20 cellular contexts compared by ENCODE assay signal in genomic region chr6:130421567-130421966, GRCh38. TPM values are rescaled to one million over a fixed set of nuclear protein-coding genes. Genes with fewer than 3 reads are reported as not detected.
DNase-seq lines count a peak whose midpoint lies in the region; ATAC-seq lines count a peak whose summit lies in the region.
"Had no signal": no experiment of that assay in that cellular context is flagged by ENCODE, and none has a peak within 500 bp of the region (broad histone marks: within the 10 kb centered on the region; RNA-seq: fewer than 3 reads in every experiment).

No MANE protein-coding gene starts in this region.

- DNase-seq in GM23248 (peak; percentile 72), amniotic epithelial cell (ENCODE audit: low read depth) (peak; percentile 92), fibroblast of the conjunctiva (ENCODE audit: low read depth) (peak; percentile 64), foreskin melanocyte (no peak)
- DNase-seq: activated CD4-positive, CD25-positive, alpha-beta regulatory T cell treated with anti-CD3 and anti-CD28 coated beads, Interleukin-2, amount 50 U/mL, for 72 hours; amygdala; BE2C; GDM1; NCI-H1092; NCI-H2107; occipital lobe; right lobe of liver; stimulated activated CD4-positive, alpha-beta T cell treated with anti-CD3 and anti-CD28 coated beads, Interleukin-2, amount 100 ng/mL, for 48 hours had no signal

- no peaks in the 10 kb centered on the region for H4K20me1 ChIP-seq in GM23248 (ENCODE audit: insufficient read depth)

- H3K4me1 ChIP-seq in GM23248 (ENCODE audit: insufficient read depth) (peaks cover 40% of the 10 kb centered on the region), skeletal muscle satellite cell (ENCODE audit: control insufficient read depth, insufficient read depth, low read length) (peaks cover 41% of the 10 kb centered on the region)
- H3K4me1 ChIP-seq: BE2C, SJSA1 had no signal

- in situ Hi-C loops in GM23248 (cut with MboI): no loop called here

- WGBS in GM23248 (ENCODE audit: low coverage in 1 of 2, low lambda C conversion rate in 2 of 2, missing lambda C conversion rate in 2 of 2), 2 experiments: 24 to 26% methylated on average over 1 of the region's 1 CpG

- no peaks in the 10 kb centered on the region for H3K9me2 ChIP-seq in GM23248 (ENCODE audit: insufficient read depth)

- H3K9me3 ChIP-seq in GM23248 (ENCODE audit: low read depth): no peaks in the 10 kb centered on the region
- H3K9me3 ChIP-seq in skeletal muscle satellite cell (replicated peaks; ENCODE audit: low read length): no peaks in the 10 kb centered on the region
- H3K9me3 ChIP-seq: BE2C, right lobe of liver, SJSA1 had no signal

- H3K27ac ChIP-seq in GM23248: peak overlapping the region; percentile 25
- H3K27ac ChIP-seq: right lobe of liver, SJSA1 had no signal

- H3K79me2 ChIP-seq in GM23248 (ENCODE audit: insufficient read depth): peaks cover 59% of the 10 kb centered on the region

- H3K27me3 ChIP-seq in GM23248 (replicated peaks; ENCODE audit: insufficient read depth): no peaks in the 10 kb centered on the region
- no peaks in the 10 kb centered on the region for H3K27me3 ChIP-seq in skeletal muscle satellite cell (ENCODE audit: control insufficient read depth, insufficient read depth, low read length)
- H3K27me3 ChIP-seq: BE2C, right lobe of liver, SJSA1 had no signal

- ATAC-seq in HG02610 (IDR thresholded peaks at IDR 0.05; ENCODE audit: unreplicated experiment) (no peak), HG02642 (IDR thresholded peaks at IDR 0.05; ENCODE audit: poor library complexity, unreplicated experiment) (no peak)
- ATAC-seq: activated T-helper 17 cell treated with anti-CD3 and anti-CD28 coated beads, Interleukin-2, amount 50 U/mL, for 72 hours; GM23338; K562; right lobe of liver had no signal

- H3K9ac ChIP-seq in GM23248 (no peak overlapping the region), skeletal muscle satellite cell (ENCODE audit: low read depth, low read length) (no peak overlapping the region)

- H2AFZ ChIP-seq in GM23248: no peak overlapping the region; the same call in 1 of the 2 replicates
- H2AFZ ChIP-seq: GM23338 had no signal

- peak overlapping the region; percentile 16 for H3K4me2 ChIP-seq in GM23248 (ENCODE audit: unreplicated experiment)
- peak overlapping the region; percentile 28 for H3K4me2 ChIP-seq in skeletal muscle satellite cell (ENCODE audit: low read length)
- H3K4me2 ChIP-seq: GM23338 had no signal

- H3K4me3 ChIP-seq in GM23248: 0 out of 2 replicates have a peak overlapping the region, but pooled peaks have one; percentile 16
- no peak overlapping the region for H3K4me3 ChIP-seq in skeletal muscle satellite cell (ENCODE audit: low read length)
- H3K4me3 ChIP-seq: GM23338, K562, right lobe of liver, SJSA1 had no signal

- H3F3A ChIP-seq in GM23248 (ENCODE audit: insufficient read depth): peaks cover 42% of the 10 kb centered on the region

- H3K36me3 ChIP-seq in GM23248 (ENCODE audit: low read depth): no peaks in the 10 kb centered on the region
- no peaks in the 10 kb centered on the region for H3K36me3 ChIP-seq in skeletal muscle satellite cell (ENCODE audit: insufficient read depth, low read length)
- H3K36me3 ChIP-seq: BE2C, right lobe of liver, SJSA1 had no signal

RNA-seq across cellular contexts. Expression of gene TMEM200A, which starts 55.8 kb away (rescaled TPM):
- total RNA-seq in GM23248 (2014; rRNA removed; shearing (Covaris generic)): 43.3 and 47.0 TPM in 2 replicates
- polyA plus RNA-seq in GM23248 (2016; fragmentation: Nextera tagmentation; extraction: Ambion mirVana): 44.4 and 44.5 TPM in 2 replicates
- total RNA-seq in skeletal muscle satellite cell (2012; rRNA removed): 1.1 and 2.3 TPM in 2 replicates
- polyA plus RNA-seq: K562 had no signal
